ENCODE assay signal across 8 cellular contexts in genomic region chr16:78742501-78743283, GRCh38.
DNase-seq lines count a peak whose midpoint lies in the region; ATAC-seq and TF ChIP-seq lines count a peak whose summit lies in the region.

No MANE protein-coding gene starts in this region.

- H4K20me1 ChIP-seq in SK-N-SH (ENCODE audit: insufficient read depth) = no peaks in the 10 kb centered on the region

- no peaks in the 10 kb centered on the region for H3K9me2 ChIP-seq in SK-N-SH

- H3K36me3 Mint-ChIP-seq in activated CD8-positive, alpha-beta memory T cell treated with anti-CD3 and anti-CD28 coated beads, Interleukin-2, amount 10 ng/mL, durations not matched to agents 7 days and 5 days = peaks cover 13% of the 10 kb centered on the region

- H3F3A ChIP-seq in SK-N-SH (replicated peaks; ENCODE audit: insufficient read depth) = no peaks in the 10 kb centered on the region

- H3K9me3 ChIP-seq in SK-N-SH = no peaks in the 10 kb centered on the region

- no peak overlapping the region for H3K4me3 ChIP-seq in SK-N-SH (ENCODE audit: low read depth in 2 of 2, low read length in 1 of 2)

- no peak for TF ChIP-seq CTCF in SK-N-SH (IDR thresholded peaks at IDR 0.05)

- no peaks in the 10 kb centered on the region for H3K4me1 ChIP-seq in SK-N-SH (ENCODE audit: control insufficient read depth in 1 of 2, insufficient read depth in 2 of 2, low read depth in 1 of 2, low read length in 1 of 2)

- peak; percentile 95 for ATAC-seq in GM21526 (IDR thresholded peaks at IDR 0.05; ENCODE audit: low FRiP score, unreplicated experiment)
- ATAC-seq in activated CD8-positive, alpha-beta memory T cell treated with anti-CD3 and anti-CD28 coated beads, Interleukin-2, amount 10 ng/mL, durations not matched to agents 7 days and 5 days = peak; percentile 98

- peaks cover 3% of the 10 kb centered on the region for H3K27me3 Mint-ChIP-seq in activated CD8-positive, alpha-beta memory T cell treated with anti-CD3 and anti-CD28 coated beads, Interleukin-2, amount 10 ng/mL, durations not matched to agents 7 days and 5 days

- no peak overlapping the region for H3K9ac ChIP-seq in SK-N-SH

- H3K27me3 ChIP-seq in SK-N-SH (ENCODE audit: insufficient read depth) = no peaks in the 10 kb centered on the region

- H3K36me3 ChIP-seq in SK-N-SH (replicated peaks in 1 of 2; ENCODE audit: control insufficient read depth in 1 of 2, insufficient read depth in 2 of 2, low read length in 1 of 2) = no peaks in the 10 kb centered on the region

- H3K27ac ChIP-seq in SK-N-SH (ENCODE audit: low read depth in 2 of 2, low read length in 1 of 2) = no peak overlapping the region

- no peak overlapping the region for H3K4me2 ChIP-seq in SK-N-SH

- peak overlapping the region; percentile 92 for H3K27ac Mint-ChIP-seq in activated CD8-positive, alpha-beta memory T cell treated with anti-CD3 and anti-CD28 coated beads, Interleukin-2, amount 10 ng/mL, durations not matched to agents 7 days and 5 days

- WGBS in SK-N-SH (ENCODE audit: low lambda C conversion rate) = 73% methylated on average over 21 of the region's 21 CpGs

- TF ChIP-seq EP300 in SK-N-SH (IDR thresholded peaks at IDR 0.05; ENCODE audit: borderline replicate concordance in 1 of 2, low read depth in 1 of 2, low read length in 1 of 2) = no peak

- no peak overlapping the region for H2AFZ ChIP-seq in SK-N-SH (ENCODE audit: low read depth)

- H3K4me3 Mint-ChIP-seq in activated CD8-positive, alpha-beta memory T cell treated with anti-CD3 and anti-CD28 coated beads, Interleukin-2, amount 10 ng/mL, durations not matched to agents 7 days and 5 days = peak overlapping the region; percentile 65

- no peaks in the 10 kb centered on the region for H3K79me2 ChIP-seq in SK-N-SH (ENCODE audit: insufficient read depth)

- peak; percentile 21 for DNase-seq in CMK (ENCODE audit: low read depth)
- DNase-seq in KG1 (lab: John Stamatoyannopoulos, UW) = peak; percentile 23
- DNase-seq in activated CD8-positive, alpha-beta memory T cell treated with anti-CD3 and anti-CD28 coated beads, Interleukin-2, amount 10 ng/mL, durations not matched to agents 7 days and 5 days = peak; percentile 92
- peak; percentile 37 for DNase-seq in left kidney (ENCODE audit: low read depth, low spot score)
- peak; percentile 49 for DNase-seq in stimulated activated CD8-positive, alpha-beta memory T cell treated with anti-CD3 and anti-CD28 coated beads, Interleukin-7, amount 100 ng/mL, for 24 hours (ENCODE audit: low read depth)
- no peak for DNase-seq in NCI-H187 (lab: John Stamatoyannopoulos, UW)
- DNase-seq in SK-N-SH = no peak

- peaks cover 23% of the 10 kb centered on the region for H3K4me1 Mint-ChIP-seq in activated CD8-positive, alpha-beta memory T cell treated with anti-CD3 and anti-CD28 coated beads, Interleukin-2, amount 10 ng/mL, durations not matched to agents 7 days and 5 days

- CTCF ChIA-PET in activated CD8-positive, alpha-beta memory T cell treated with anti-CD3 and anti-CD28 coated beads, Interleukin-2, amount 10 ng/mL, durations not matched to agents 7 days and 5 days (lab: Charles Lee) = interaction anchor here (0.6 to 2.2 kb wide), 3 partner anchors 27 to 36 kb away, joined by 3 to 9 read pairs (median 3); no protein-coding TSS in a partner anchor
- CTCF ChIA-PET in SK-N-SH (lab: Yijun Ruan, JAX) = no interaction called here

- POLR2A ChIA-PET in SK-N-SH (lab: Yijun Ruan, JAX) = no interaction called here

- TF ChIP-seq RAD21 in SK-N-SH (IDR thresholded peaks at IDR 0.05; ENCODE audit: low read length) = no peak

- H3K9me3 Mint-ChIP-seq in activated CD8-positive, alpha-beta memory T cell treated with anti-CD3 and anti-CD28 coated beads, Interleukin-2, amount 10 ng/mL, durations not matched to agents 7 days and 5 days (ENCODE audit: low read depth) = peaks cover 7% of the 10 kb centered on the region

TF ChIP-seq in SK-N-SH, 30 proteins besides CTCF, POLR2A, EP300 and RAD21:
- TF ChIP-seq, protein P1, sequence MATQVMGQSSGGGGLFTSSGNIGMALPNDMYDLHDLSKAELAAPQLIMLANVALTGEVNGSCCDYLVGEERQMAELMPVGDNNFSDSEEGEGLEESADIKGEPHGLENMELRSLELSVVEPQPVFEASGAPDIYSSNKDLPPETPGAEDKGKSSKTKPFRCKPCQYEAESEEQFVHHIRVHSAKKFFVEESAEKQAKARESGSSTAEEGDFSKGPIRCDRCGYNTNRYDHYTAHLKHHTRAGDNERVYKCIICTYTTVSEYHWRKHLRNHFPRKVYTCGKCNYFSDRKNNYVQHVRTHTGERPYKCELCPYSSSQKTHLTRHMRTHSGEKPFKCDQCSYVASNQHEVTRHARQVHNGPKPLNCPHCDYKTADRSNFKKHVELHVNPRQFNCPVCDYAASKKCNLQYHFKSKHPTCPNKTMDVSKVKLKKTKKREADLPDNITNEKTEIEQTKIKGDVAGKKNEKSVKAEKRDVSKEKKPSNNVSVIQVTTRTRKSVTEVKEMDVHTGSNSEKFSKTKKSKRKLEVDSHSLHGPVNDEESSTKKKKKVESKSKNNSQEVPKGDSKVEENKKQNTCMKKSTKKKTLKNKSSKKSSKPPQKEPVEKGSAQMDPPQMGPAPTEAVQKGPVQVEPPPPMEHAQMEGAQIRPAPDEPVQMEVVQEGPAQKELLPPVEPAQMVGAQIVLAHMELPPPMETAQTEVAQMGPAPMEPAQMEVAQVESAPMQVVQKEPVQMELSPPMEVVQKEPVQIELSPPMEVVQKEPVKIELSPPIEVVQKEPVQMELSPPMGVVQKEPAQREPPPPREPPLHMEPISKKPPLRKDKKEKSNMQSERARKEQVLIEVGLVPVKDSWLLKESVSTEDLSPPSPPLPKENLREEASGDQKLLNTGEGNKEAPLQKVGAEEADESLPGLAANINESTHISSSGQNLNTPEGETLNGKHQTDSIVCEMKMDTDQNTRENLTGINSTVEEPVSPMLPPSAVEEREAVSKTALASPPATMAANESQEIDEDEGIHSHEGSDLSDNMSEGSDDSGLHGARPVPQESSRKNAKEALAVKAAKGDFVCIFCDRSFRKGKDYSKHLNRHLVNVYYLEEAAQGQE (IDR thresholded peaks at IDR 0.05; ENCODE audit: low read depth, low read length) = no peak
- no peak for TF ChIP-seq NFIC (IDR thresholded peaks at IDR 0.05; ENCODE audit: borderline replicate concordance)
- TF ChIP-seq MXI1 (IDR thresholded peaks at IDR 0.05; ENCODE audit: low read depth, low read length) = no peak
- TF ChIP-seq RXRA (IDR thresholded peaks at IDR 0.05; ENCODE audit: borderline replicate concordance, low read depth) = no peak
- TF ChIP-seq PBX3 (IDR thresholded peaks at IDR 0.05) = no peak
- TF ChIP-seq SIN3A (IDR thresholded peaks at IDR 0.05; ENCODE audit: borderline replicate concordance, low read depth, low read length) = no peak
TF ChIP-seq in SK-N-SH: peak in this region for 0.

Comparison
In these comparisons a context has a peak if more than half of its experiments do, and no peak if none do; other contexts are left out.
1. DNase-seq: peak in CMK (single experiment), KG1 (single experiment), activated CD8-positive, alpha-beta memory T cell treated with anti-CD3 and anti-CD28 coated beads, Interleukin-2, amount 10 ng/mL, durations not matched to agents 7 days and 5 days (single experiment), left kidney (single experiment) and stimulated activated CD8-positive, alpha-beta memory T cell treated with anti-CD3 and anti-CD28 coated beads, Interleukin-7, amount 100 ng/mL, for 24 hours (single experiment); none in NCI-H187 (0 of 2) and SK-N-SH (single experiment).